16 cellular contexts compared by ENCODE assay signal in the genomic region with DNA sequence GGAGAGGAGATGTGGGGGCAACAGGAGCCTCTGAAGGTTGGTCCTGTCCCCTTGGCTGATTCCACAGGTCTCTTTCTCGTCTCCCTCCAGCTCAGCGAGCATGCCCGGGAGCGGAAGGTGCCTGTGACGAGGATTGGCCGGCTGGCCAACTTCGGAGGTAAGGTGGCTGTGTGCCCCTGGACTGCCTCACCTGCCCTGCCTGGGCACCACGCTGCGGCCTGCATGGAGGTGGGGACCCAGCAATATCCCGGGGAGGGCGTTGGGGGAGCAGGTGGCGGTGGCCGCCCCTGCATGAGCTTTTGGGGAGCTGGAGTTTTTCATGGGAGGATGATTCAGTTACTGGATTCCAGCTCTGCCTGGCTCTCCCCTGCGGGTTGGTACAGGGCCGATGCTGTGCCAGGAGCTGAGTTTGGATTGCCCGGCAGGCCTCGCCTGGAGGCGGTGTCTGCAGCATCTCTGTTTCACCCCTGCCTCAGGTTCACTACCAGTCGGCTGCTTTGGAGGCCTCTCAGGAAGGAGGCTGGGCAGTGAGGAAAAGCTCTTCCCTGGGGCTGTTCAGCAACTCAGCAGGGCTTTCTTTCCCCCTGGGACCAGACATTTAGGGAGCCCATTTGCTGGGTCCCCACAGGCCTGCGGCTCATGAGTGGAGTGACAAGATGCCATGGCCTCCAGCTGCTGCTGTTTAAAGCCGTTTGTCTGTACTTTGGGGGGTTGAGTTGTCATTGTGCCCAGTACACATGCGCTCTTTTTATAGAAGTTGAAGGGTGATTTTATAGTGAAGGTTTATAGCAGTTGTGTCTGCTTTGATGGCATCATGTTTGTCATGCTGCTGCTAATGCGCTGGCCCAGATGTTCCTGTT. TPM values are rescaled to one million over a fixed set of nuclear protein-coding genes. Genes with fewer than 3 reads are reported as not detected.
DNase-seq lines count a peak whose midpoint lies in the region; ATAC-seq and TF ChIP-seq lines count a peak whose summit lies in the region.
"Had no signal": no experiment of that assay in that cellular context is flagged by ENCODE, and none has a peak within 500 bp of the region (broad histone marks: within the 10 kb centered on the region; RNA-seq: fewer than 3 reads in every experiment).

No MANE protein-coding gene starts in this region.

- ATAC-seq in psoas muscle (peak in 3 of 4 donors; percentile 25 to 45 (median 31)), GM19455 (IDR thresholded peaks at IDR 0.05; ENCODE audit: unreplicated experiment) (no peak)
- ATAC-seq: GM23338, K562 had no signal

- DNase-seq in NCI-H2107 treated with DMSO at 0.1 percent for 48 hours (lab: John Stamatoyannopoulos, UW; ENCODE audit: unreplicated experiment) (peak; percentile 18), NCI-H2107 (lab: John Stamatoyannopoulos, UW) (no peak), esophagus muscularis mucosa (ENCODE audit: extremely low spot score) (no peak), psoas muscle (peak in 1 of 2 donors; percentile 76), DMS53 (lab: John Stamatoyannopoulos, UW) (no peak), middle frontal gyrus (ENCODE audit: extremely low spot score, low spot score) (no peak)
- DNase-seq: Calu3, DMS79, NCI-H187, NCI-H510A, NCI-H82 had no signal

- no peaks in the 10 kb centered on the region; a peak in 5 of 22 replicates for H4K20me1 ChIP-seq in BLaER1 treated with 17β-estradiol and CSF1 and Interleukin-3, amounts not matched to agents 10 nM and 100 nM

- peak overlapping the region in 8 of 11 experiments; percentile 69 to 88 (median 81); a peak in 17 of 22 replicates for H3K27ac ChIP-seq in BLaER1 treated with 17β-estradiol and CSF1 and Interleukin-3, amounts not matched to agents 10 nM and 100 nM
- peak overlapping the region; percentile 20 to 82 (median 72) for H3K27ac ChIP-seq in esophagus muscularis mucosa (replicated peaks in 1 of 4)
- H3K27ac ChIP-seq in psoas muscle: peak overlapping the region; percentile 95
- H3K27ac ChIP-seq: C4-2B had no signal

- no peak for TF ChIP-seq EP300 in esophagus muscularis mucosa (IDR thresholded peaks at IDR 0.05)

- H3K4me1 ChIP-seq in BLaER1 treated with 17β-estradiol and CSF1 and Interleukin-3, amounts not matched to agents 10 nM and 100 nM: peaks cover 32 to 73% (median 62%) of the 10 kb centered on the region in 10 experiments
- peaks cover 37 to 51% (median 48%) of the 10 kb centered on the region in 4 donors for H3K4me1 ChIP-seq in esophagus muscularis mucosa
- H3K4me1 ChIP-seq in psoas muscle: peaks cover 88% of the 10 kb centered on the region

- TF ChIP-seq POLR2A in esophagus muscularis mucosa (IDR thresholded peaks at IDR 0.05; ENCODE audit: low read depth): no peak

- WGBS in esophagus muscularis mucosa: 92% methylated on average over 4 of the region's 23 CpGs
- WGBS in psoas muscle, 3 donors: 54 to 78% (median 57%) methylated on average over 23 of the region's 23 CpGs

- H3K4me2 ChIP-seq in BLaER1 treated with 17β-estradiol and CSF1 and Interleukin-3, amounts not matched to agents 10 nM and 100 nM: peak overlapping the region in 10 of 11 experiments; percentile 67 to 93 (median 86); a peak in 19 of 22 replicates
- H3K4me2 ChIP-seq: GM23338 had no signal

- no peaks in the 10 kb centered on the region for H3K27me3 ChIP-seq in BLaER1 treated with 17β-estradiol and CSF1 and Interleukin-3, amounts not matched to agents 10 nM and 100 nM
- H3K27me3 ChIP-seq in esophagus muscularis mucosa (no peaks in the 10 kb centered on the region), psoas muscle (ENCODE audit: insufficient read depth in 3 of 3, low read length in 2 of 3) (no peaks in the 10 kb centered on the region)

- H3K9ac ChIP-seq in BLaER1 treated with 17β-estradiol and CSF1 and Interleukin-3, amounts not matched to agents 10 nM and 100 nM: peak overlapping the region in 6 of 11 experiments; percentile 68 to 76 (median 71); a peak in 10 of 22 replicates

- peaks cover 4 to 34% (median 15%) of the 10 kb centered on the region in 11 experiments; a peak in 19 of 22 replicates for H3K9me3 ChIP-seq in BLaER1 treated with 17β-estradiol and CSF1 and Interleukin-3, amounts not matched to agents 10 nM and 100 nM (replicated peaks in 1 of 11)
- H3K9me3 ChIP-seq in esophagus muscularis mucosa: no peaks in the 10 kb centered on the region
- no peaks in the 10 kb centered on the region for H3K9me3 ChIP-seq in psoas muscle

- H3K4me3 ChIP-seq in BLaER1 treated with 17β-estradiol and CSF1 and Interleukin-3, amounts not matched to agents 10 nM and 100 nM: no peak overlapping the region
- H3K4me3 ChIP-seq in esophagus muscularis mucosa: no peak overlapping the region
- H3K4me3 ChIP-seq in psoas muscle: no peak overlapping the region
- H3K4me3 ChIP-seq: GM23338, K562 had no signal

- H3K36me3 ChIP-seq in BLaER1 treated with 17β-estradiol and CSF1 and Interleukin-3, amounts not matched to agents 10 nM and 100 nM: peaks cover 7 to 51% (median 33%) of the 10 kb centered on the region in 11 experiments; a peak in 20 of 22 replicates
- H3K36me3 ChIP-seq in esophagus muscularis mucosa (peaks cover 7 to 63% (median 57%) of the 10 kb centered on the region in 4 donors), psoas muscle (ENCODE audit: insufficient read depth in 1 of 2, low read depth in 1 of 2) (peaks cover 0 to 67% of the 10 kb centered on the region in 2 donors)

- intact Hi-C loops in esophagus muscularis mucosa (cut with DNase I): no loop called here
- intact Hi-C loops in psoas muscle (cut with DNase I): loop anchor here in 1 of 2 donors (2.0 kb wide), 1 partner anchor 21 kb away; no protein-coding TSS in a partner anchor

- TF ChIP-seq CTCF in esophagus muscularis mucosa (IDR thresholded peaks at IDR 0.05) (no peak), psoas muscle (IDR thresholded peaks at IDR 0.05) (no peak)

RNA-seq across cellular contexts. Expression of gene COQ8A, which starts 25.7 kb away (rescaled TPM):
- total RNA-seq in esophagus muscularis mucosa: 100 to 1,000 TPM in 1 of 4 donors, 10 to 100 TPM in 3; 73.1 to 118 (median 80.9) TPM
- total RNA-seq in psoas muscle: 1,000 to 10,000 TPM in 1 of 4 donors, 100 to 1,000 TPM in 3; 574 to 1,432 (median 837) TPM
- 1,000 to 10,000 TPM in 1 of 3 donors, 100 to 1,000 TPM in 2; 134 to 1,231 (median 616) TPM for polyA plus RNA-seq in psoas muscle

Comparison
In these comparisons a context has a peak if more than half of its experiments do, and no peak if none do; other contexts are left out.
1. RNA of gene COQ8A, which starts 25.7 kb away (total RNA-seq): 574 to 1,432 TPM in psoas muscle; 73.1 to 118 TPM in esophagus muscularis mucosa; every median in the first group is over 4 times any median in the second.
2. Peak in every context shown above with its lines, with median percentiles within 50 percentile points of each other: H3K27ac ChIP-seq.